14 cellular contexts compared by ENCODE assay signal in genomic region chr4:123453006-123453685, GRCh38. TPM values are rescaled to one million over a fixed set of nuclear protein-coding genes. Genes with fewer than 3 reads are reported as not detected.
DNase-seq lines count a peak whose midpoint lies in the region; TF ChIP-seq lines count a peak whose summit lies in the region.
"Had no signal": no experiment of that assay in that cellular context is flagged by ENCODE, and none has a peak within 500 bp of the region (broad histone marks: within the 10 kb centered on the region; RNA-seq: fewer than 3 reads in every experiment).

No MANE protein-coding gene starts in this region.

- H3K4me3 ChIP-seq in fibroblast of mammary gland (ENCODE audit: control insufficient read depth, low read depth, low read length): no peak overlapping the region
- H3K4me3 ChIP-seq: sigmoid colon, suprapubic skin had no signal

- TF ChIP-seq CTCF in fibroblast of mammary gland (conservative IDR thresholded peaks at IDR 0.05; ENCODE audit: control insufficient read depth, insufficient read depth, low read depth, low read length): no peak

- peak; percentile 3 for DNase-seq in Daoy (ENCODE audit: low read depth)
- peak; percentile 27 for DNase-seq in OCI-M1 (lab: John Stamatoyannopoulos, UW)
- peak; percentile 49 for DNase-seq in fibroblast of mammary gland (ENCODE audit: low read depth)
- DNase-seq in renal cortical epithelial cell (ENCODE audit: low read depth): peak; percentile 68
- no peak for DNase-seq in NCI-H1105 (lab: John Stamatoyannopoulos, UW)
- no peak for DNase-seq in cerebellar nuclear complex (lab: John Stamatoyannopoulos, UW)
- no peak for DNase-seq in activated gamma-delta T cell treated with Interleukin-2 at 50 U/mL for 16 hours
- no peak for DNase-seq in DMS79 (lab: John Stamatoyannopoulos, UW)
- DNase-seq: activated CD4-positive, CD25-positive, alpha-beta regulatory T cell; activated CD8-positive, alpha-beta memory T cell treated with anti-CD3 and anti-CD28 coated beads, Interleukin-2, amount 50 U/mL, for 48 hours; CD8-positive, alpha-beta T cell; NCI-H187 had no signal

RNA-seq across cellular contexts. Expression of gene SPRY1, which starts 56.6 kb away (rescaled TPM):
- 0.06 TPM in 1 of 2 replicates, not detected in the other for total RNA-seq in Daoy (2014; rRNA removed; shearing (Covaris generic))
- total RNA-seq in renal cortical epithelial cell: 7.9 and 8.0 TPM in 2 replicates

Comparison
In these comparisons a context has a peak if more than half of its experiments do, and no peak if none do; other contexts are left out.
1. DNase-seq: peak in Daoy (single experiment), OCI-M1 (single experiment), fibroblast of mammary gland (single experiment) and renal cortical epithelial cell (single experiment); none in NCI-H1105 (single experiment), cerebellar nuclear complex (0 of 2), activated gamma-delta T cell treated with Interleukin-2 at 50 U/mL for 16 hours (single experiment) and DMS79 (single experiment).